Comparison of ENCODE assay signal across 8 cellular contexts in genomic region chr6:35449287-35449881, GRCh38. TPM values are rescaled to one million over a fixed set of nuclear protein-coding genes. Genes with fewer than 3 reads are reported as not detected.
DNase-seq lines count a peak whose midpoint lies in the region; ATAC-seq and TF ChIP-seq lines count a peak whose summit lies in the region.

No MANE protein-coding gene starts in this region.

- TF ChIP-seq RAD21 in neural cell (conservative IDR thresholded peaks at IDR 0.05) = peak; percentile 62

- H3K9me3 ChIP-seq in neural cell (ENCODE audit: low read length) = no peaks in the 10 kb centered on the region

- no peak overlapping the region for H3K27ac ChIP-seq in neural cell (ENCODE audit: low read length)

- no peak overlapping the region for H3K9ac ChIP-seq in neural cell (ENCODE audit: low read length)

- H3K9me2 ChIP-seq in neural cell (ENCODE audit: insufficient read depth, low read length) = no peaks in the 10 kb centered on the region

- H3K4me2 ChIP-seq in neural cell (ENCODE audit: low read length) = no peak overlapping the region

- TF ChIP-seq EP300 in neural cell (conservative IDR thresholded peaks at IDR 0.05; ENCODE audit: poor library complexity, severe bottlenecking) = no peak

- no peaks in the 10 kb centered on the region for H3F3A ChIP-seq in neural cell (ENCODE audit: insufficient read depth, low read length, poor library complexity, severe bottlenecking)

- no peak overlapping the region for H3K4me3 ChIP-seq in neural cell (ENCODE audit: low read length)

- peak; percentile 69 for TF ChIP-seq CTCF in neural cell (IDR thresholded peaks at IDR 0.05; ENCODE audit: poor library complexity, severe bottlenecking)

- H3K79me2 ChIP-seq in neural cell (replicated peaks; ENCODE audit: insufficient read depth, low read length) = no peaks in the 10 kb centered on the region

- no peaks in the 10 kb centered on the region for H3K27me3 ChIP-seq in neural cell (ENCODE audit: insufficient read depth, low read depth, low read length)

- no peaks in the 10 kb centered on the region for H3K36me3 ChIP-seq in neural cell (ENCODE audit: insufficient read depth, low read length)

- ATAC-seq in HG03378 (IDR thresholded peaks at IDR 0.05; ENCODE audit: unreplicated experiment) (peak; percentile 44), HG03097 (IDR thresholded peaks at IDR 0.05; ENCODE audit: low FRiP score, unreplicated experiment) (no peak), GM21576 (IDR thresholded peaks at IDR 0.05; ENCODE audit: unreplicated experiment) (no peak)

- no peak overlapping the region for H2AFZ ChIP-seq in neural cell (ENCODE audit: low read depth, low read length)

- H4K20me1 ChIP-seq in neural cell (ENCODE audit: insufficient read depth) = no peaks in the 10 kb centered on the region

- DNase-seq in GDM1 (lab: John Stamatoyannopoulos, UW) (peak; percentile 41), NCI-H510A (lab: John Stamatoyannopoulos, UW) (peak; percentile 55), fibroblast of gingiva (ENCODE audit: low read depth) (peak; percentile 58)
- DNase-seq in activated CD4-positive, alpha-beta T cell treated with anti-CD3 and anti-CD28 coated beads, Interleukin-2, amount 50 U/mL, for 48 hours = peak; percentile 20 to 38

TF ChIP-seq in neural cell, 6 proteins besides CTCF, POLR2A, EP300 and RAD21:
- TF ChIP-seq REST (IDR thresholded peaks at IDR 0.05; ENCODE audit: borderline replicate concordance) = no peak
- no peak for TF ChIP-seq MXI1 (conservative IDR thresholded peaks at IDR 0.05; ENCODE audit: poor library complexity, severe bottlenecking)
- TF ChIP-seq POLR2AphosphoS5 (IDR thresholded peaks at IDR 0.05) = no peak
- no peak for TF ChIP-seq TAF1 (IDR thresholded peaks at IDR 0.05; ENCODE audit: low read depth)
- peak; percentile 71 for TF ChIP-seq SMC3 (conservative IDR thresholded peaks at IDR 0.05; ENCODE audit: poor library complexity)
- TF ChIP-seq EZH2 (IDR thresholded peaks at IDR 0.05; ENCODE audit: borderline replicate concordance, insufficient read depth, low read length, poor library complexity, severe bottlenecking) = no peak

RNA-seq across cellular contexts. Expression of gene FANCE, which starts 2.8 kb away (rescaled TPM):
- polyA plus RNA-seq in neural cell = 7.1 and 10.2 TPM in 2 replicates
- polyA minus RNA-seq in neural cell = 6.8 and 7.3 TPM in 2 replicates

RNA-seq across cellular contexts. Expression of gene RPL10A, which starts 18.8 kb away (rescaled TPM):
- polyA plus RNA-seq in neural cell = 997 and 1,049 TPM in 2 replicates
- polyA minus RNA-seq in neural cell = 408 and 429 TPM in 2 replicates

RNA-seq across cellular contexts. Expression of gene TEAD3, which starts 47.5 kb away (rescaled TPM):
- polyA plus RNA-seq in neural cell = 0.10 and 0.42 TPM in 2 replicates
- polyA minus RNA-seq in neural cell = 0.23 TPM in 1 of 2 replicates, not detected in the other
